In genomic region chr7:81469299-81470083, GRCh38 we compare ENCODE assay signal across 10 cellular contexts.
DNase-seq lines count a peak whose midpoint lies in the region; ATAC-seq and TF ChIP-seq lines count a peak whose summit lies in the region.
"Had no signal": no experiment of that assay in that cellular context is flagged by ENCODE, and none has a peak within 500 bp of the region (broad histone marks: within the 10 kb centered on the region; RNA-seq: fewer than 3 reads in every experiment).

No MANE protein-coding gene starts in this region.

- ATAC-seq in GM18909 (IDR thresholded peaks at IDR 0.05; ENCODE audit: poor library complexity, unreplicated experiment) (peak; percentile 14), HG03378 (IDR thresholded peaks at IDR 0.05; ENCODE audit: unreplicated experiment) (peak; percentile 14), omental fat pad (ENCODE audit: low FRiP score) (peak; percentile 25), GM21390 (IDR thresholded peaks at IDR 0.05; ENCODE audit: unreplicated experiment) (no peak)
- no peak for ATAC-seq in activated T-cell treated with anti-CD3 and anti-CD28 coated beads, Interleukin-2, amount 50 U/mL, for 4 hours

- no peaks in the 10 kb centered on the region for H3K36me3 Mint-ChIP-seq in brain
- no peaks in the 10 kb centered on the region for H3K36me3 Mint-ChIP-seq in activated T-cell treated with anti-CD3 and anti-CD28 coated beads, Interleukin-2, amount 50 U/mL, for 4 hours (ENCODE audit: insufficient read depth)

- H3K9me3 Mint-ChIP-seq in brain = peaks cover 0 to 4% (median 0%) of the 10 kb centered on the region in 5 experiments
- H3K9me3 Mint-ChIP-seq in activated T-cell treated with anti-CD3 and anti-CD28 coated beads, Interleukin-2, amount 50 U/mL, for 4 hours = no peaks in the 10 kb centered on the region

- H3K27ac Mint-ChIP-seq in brain = peak overlapping the region in 1 of 5 experiments; percentile 40

- peak overlapping the region in 3 of 5 experiments; percentile 1 to 30 (median 14) for H3K4me3 Mint-ChIP-seq in brain
- H3K4me3 Mint-ChIP-seq in activated T-cell treated with anti-CD3 and anti-CD28 coated beads, Interleukin-2, amount 50 U/mL, for 4 hours = no peak overlapping the region

- TF ChIP-seq CTCF in brain (conservative IDR thresholded peaks at IDR 0.05) (no peak), omental fat pad (IDR thresholded peaks at IDR 0.05) (no peak)

- peaks cover 18% of the 10 kb centered on the region for H3K4me1 Mint-ChIP-seq in brain
- H3K4me1 Mint-ChIP-seq in activated T-cell treated with anti-CD3 and anti-CD28 coated beads, Interleukin-2, amount 50 U/mL, for 4 hours (ENCODE audit: low read depth) = no peaks in the 10 kb centered on the region

- H3K27me3 Mint-ChIP-seq in brain = no peaks in the 10 kb centered on the region
- H3K27me3 Mint-ChIP-seq in activated T-cell treated with anti-CD3 and anti-CD28 coated beads, Interleukin-2, amount 50 U/mL, for 4 hours (ENCODE audit: low read depth) = no peaks in the 10 kb centered on the region

- DNase-seq in omental fat pad (ENCODE audit: low spot score) (no peak), middle frontal gyrus (ENCODE audit: extremely low spot score, low spot score) (no peak)
- DNase-seq in activated naive CD4-positive, alpha-beta T cell treated with Interleukin-2 at 50 U/mL for 16 hours = no peak
- DNase-seq in activated T-cell treated with anti-CD3 and anti-CD28 coated beads, Interleukin-2, amount 50 U/mL, for 4 hours = no peak
- DNase-seq: stimulated activated CD4-positive, alpha-beta T cell treated with anti-CD3 and anti-CD28 coated beads, Interleukin-4, amount 100 ng/mL, for 1 hour; T-helper 1 cell had no signal

Comparison
In these comparisons a context has a peak if more than half of its experiments do, and no peak if none do; other contexts are left out.
1. ATAC-seq: peak in GM18909 (single experiment), HG03378 (single experiment) and omental fat pad (single experiment); none in GM21390 (single experiment) and activated T-cell treated with anti-CD3 and anti-CD28 coated beads, Interleukin-2, amount 50 U/mL, for 4 hours (0 of 2).